In the genomic region with DNA sequence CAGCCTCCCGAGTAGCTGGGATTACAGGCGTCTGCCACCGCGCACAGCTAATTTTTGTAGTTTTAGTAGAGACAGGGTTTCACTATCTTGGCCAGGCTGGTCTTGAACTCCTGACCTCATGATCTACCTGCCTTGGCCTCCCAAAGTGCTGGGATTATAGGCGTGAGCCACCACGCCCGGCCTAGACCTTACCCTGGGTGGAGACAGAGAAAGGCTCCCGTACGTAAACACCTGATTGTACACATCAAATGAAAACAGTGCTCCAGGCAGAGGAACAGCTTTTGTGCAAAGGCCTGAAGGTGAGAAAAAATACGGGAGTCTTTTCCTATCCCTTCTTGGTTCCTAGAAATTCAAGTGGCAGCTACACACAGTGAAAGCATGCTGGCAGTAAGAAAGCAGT, we compare ENCODE assay signal across 1 cellular context. TPM values are rescaled to one million over a fixed set of nuclear protein-coding genes. Genes with fewer than 3 reads are reported as not detected.
"Had no signal": no experiment of that assay in that cellular context is flagged by ENCODE, and none has a peak within 500 bp of the region (broad histone marks: within the 10 kb centered on the region; RNA-seq: fewer than 3 reads in every experiment).

No MANE protein-coding gene starts in this region.

RNA-seq across cellular contexts. Expression of a gene that starts 4.0 kb away (rescaled TPM):
- total RNA-seq: LHCN-M2 had no signal
